2 cellular contexts compared by ENCODE assay signal in the genomic region with DNA sequence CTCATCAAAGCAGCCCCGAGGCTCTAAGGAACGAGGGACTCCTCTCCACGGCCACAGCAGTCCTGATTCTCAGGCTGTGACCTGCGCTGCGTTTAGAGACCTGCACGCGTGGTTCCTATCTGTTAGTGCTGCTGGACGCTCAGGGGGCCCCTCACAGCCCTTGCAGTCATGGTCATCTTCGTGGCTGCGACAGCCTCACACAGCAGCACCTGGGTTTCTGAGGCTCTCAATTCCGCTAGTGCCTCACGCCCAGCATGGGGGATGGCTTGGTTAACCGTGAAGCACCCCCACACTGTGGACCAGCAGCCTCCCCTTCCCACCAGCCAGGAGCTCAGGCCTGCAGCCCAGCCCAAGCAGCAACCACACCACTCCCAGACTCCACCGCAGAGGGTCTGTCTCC.
A peak's percentile ranks its signal among the peaks of the same experiment; 100 is the strongest.
TF ChIP-seq lines count a peak whose summit lies in the region.

No MANE protein-coding gene starts in this region.

TF ChIP-seq in IMR-90, 13 proteins besides CTCF, POLR2A, EP300 and RAD21:
- TF ChIP-seq RCOR1 (IDR thresholded peaks at IDR 0.05; ENCODE audit: insufficient replicate concordance, low read length): no peak

TF ChIP-seq in HepG2, 621 proteins besides CTCF, POLR2A, EP300 and RAD21:
- TF ChIP-seq TP53 (CRISPR knock-in tag; conservative IDR thresholded peaks at IDR 0.05) (no peak), GTF2F1 (IDR thresholded peaks at IDR 0.05; ENCODE audit: low read length) (no peak), ZMYM2 (CRISPR knock-in tag; IDR thresholded peaks at IDR 0.05) (no peak), ZFP91 (CRISPR knock-in tag; IDR thresholded peaks at IDR 0.05; ENCODE audit: borderline replicate concordance) (0 out of 2 replicates have a peak, but pooled peaks have one; percentile 16), SAFB2 (CRISPR knock-in tag; IDR thresholded peaks at IDR 0.05; ENCODE audit: borderline replicate concordance, low read depth) (0 out of 2 replicates have a peak, but pooled peaks have one; percentile 38), AGO2 (optimal IDR thresholded peaks at IDR 0.05; ENCODE audit: low read depth, low read length) (peak; percentile 40), ZBTB26 (CRISPR knock-in tag; IDR thresholded peaks at IDR 0.05; ENCODE audit: borderline replicate concordance) (no peak), SIN3A (IDR thresholded peaks at IDR 0.05; ENCODE audit: borderline replicate concordance, low read depth, low read length) (no peak), ZBTB4 (CRISPR knock-in tag; IDR thresholded peaks at IDR 0.05; ENCODE audit: borderline replicate concordance) (peak; percentile 25; the same call in 1 of the 2 replicates), ZNF619 (CRISPR knock-in tag; IDR thresholded peaks at IDR 0.05) (no peak), SP4 (CRISPR knock-in tag; IDR thresholded peaks at IDR 0.05) (0 out of 2 replicates have a peak, but pooled peaks have one; percentile 2)
- TF ChIP-seq, protein P1, sequence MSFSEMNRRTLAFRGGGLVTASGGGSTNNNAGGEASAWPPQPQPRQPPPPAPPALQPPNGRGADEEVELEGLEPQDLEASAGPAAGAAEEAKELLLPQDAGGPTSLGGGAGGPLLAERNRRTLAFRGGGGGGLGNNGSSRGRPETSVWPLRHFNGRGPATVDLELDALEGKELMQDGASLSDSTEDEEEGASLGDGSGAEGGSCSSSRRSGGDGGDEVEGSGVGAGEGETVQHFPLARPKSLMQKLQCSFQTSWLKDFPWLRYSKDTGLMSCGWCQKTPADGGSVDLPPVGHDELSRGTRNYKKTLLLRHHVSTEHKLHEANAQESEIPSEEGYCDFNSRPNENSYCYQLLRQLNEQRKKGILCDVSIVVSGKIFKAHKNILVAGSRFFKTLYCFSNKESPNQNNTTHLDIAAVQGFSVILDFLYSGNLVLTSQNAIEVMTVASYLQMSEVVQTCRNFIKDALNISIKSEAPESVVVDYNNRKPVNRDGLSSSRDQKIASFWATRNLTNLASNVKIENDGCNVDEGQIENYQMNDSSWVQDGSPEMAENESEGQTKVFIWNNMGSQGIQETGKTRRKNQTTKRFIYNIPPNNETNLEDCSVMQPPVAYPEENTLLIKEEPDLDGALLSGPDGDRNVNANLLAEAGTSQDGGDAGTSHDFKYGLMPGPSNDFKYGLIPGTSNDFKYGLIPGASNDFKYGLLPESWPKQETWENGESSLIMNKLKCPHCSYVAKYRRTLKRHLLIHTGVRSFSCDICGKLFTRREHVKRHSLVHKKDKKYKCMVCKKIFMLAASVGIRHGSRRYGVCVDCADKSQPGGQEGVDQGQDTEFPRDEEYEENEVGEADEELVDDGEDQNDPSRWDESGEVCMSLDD (CRISPR knock-in tag; IDR thresholded peaks at IDR 0.05; ENCODE audit: borderline replicate concordance): no peak
- TF ChIP-seq, protein P2, sequence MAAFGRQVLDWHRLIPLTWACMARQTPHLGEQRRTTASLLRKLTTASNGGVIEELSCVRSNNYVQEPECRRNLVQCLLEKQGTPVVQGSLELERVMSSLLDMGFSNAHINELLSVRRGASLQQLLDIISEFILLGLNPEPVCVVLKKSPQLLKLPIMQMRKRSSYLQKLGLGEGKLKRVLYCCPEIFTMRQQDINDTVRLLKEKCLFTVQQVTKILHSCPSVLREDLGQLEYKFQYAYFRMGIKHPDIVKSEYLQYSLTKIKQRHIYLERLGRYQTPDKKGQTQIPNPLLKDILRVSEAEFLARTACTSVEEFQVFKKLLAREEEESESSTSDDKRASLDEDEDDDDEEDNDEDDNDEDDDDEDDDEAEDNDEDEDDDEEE (CRISPR knock-in tag; IDR thresholded peaks at IDR 0.05): no peak
